20 cellular contexts compared by ENCODE assay signal in genomic region chr10:131824371-131825149, GRCh38.
DNase-seq lines count a peak whose midpoint lies in the region; ATAC-seq, FAIRE-seq and TF ChIP-seq lines count a peak whose summit lies in the region.
"Had no signal": no experiment of that assay in that cellular context is flagged by ENCODE, and none has a peak within 500 bp of the region (broad histone marks: within the 10 kb centered on the region; RNA-seq: fewer than 3 reads in every experiment).

No MANE protein-coding gene starts in this region.

- peak overlapping the region; percentile 96 for H3K4me2 ChIP-seq in BLaER1

- H3K36me3 ChIP-seq in BLaER1, result no peaks in the 10 kb centered on the region
- H3K36me3 ChIP-seq: breast epithelium, gastrocnemius medialis, ovary had no signal

- intact Hi-C loops in dorsolateral prefrontal cortex (cut with DNase I), result no loop called here

- ATAC-seq in HG03342 (IDR thresholded peaks at IDR 0.05; ENCODE audit: unreplicated experiment), result no peak
- ATAC-seq: gastrocnemius medialis, GM12878, left colon had no signal

- TF ChIP-seq POLR2A in H54 (IDR thresholded peaks at IDR 0.05; ENCODE audit: low read depth, low read length), result no peak

- H3K4me1 Mint-ChIP-seq in neural crest cell, result peaks cover 17% of the 10 kb centered on the region
- H3K4me1 Mint-ChIP-seq: IgD-negative memory B cell had no signal

- H3K36me3 Mint-ChIP-seq in neural crest cell (ENCODE audit: low read depth), result no peaks in the 10 kb centered on the region
- H3K36me3 Mint-ChIP-seq: IgD-negative memory B cell had no signal

- H3K27me3 ChIP-seq in BLaER1 (no peaks in the 10 kb centered on the region), dorsolateral prefrontal cortex (peaks cover 0 to 13% (median 0%) of the 10 kb centered on the region in 45 donors)
- H3K27me3 ChIP-seq: ovary had no signal

- H3K27ac ChIP-seq in BLaER1 (peak overlapping the region; percentile 62), dorsolateral prefrontal cortex (no peak overlapping the region), coronary artery (no peak overlapping the region)
- H3K27ac ChIP-seq: breast epithelium, gastrocnemius medialis, ovary, VCaP had no signal

- no peaks in the 10 kb centered on the region for H3K9me3 ChIP-seq in BLaER1
- H3K9me3 ChIP-seq: gastrocnemius medialis, ovary had no signal

- peak overlapping the region; percentile 12 for H3K27ac Mint-ChIP-seq in neural crest cell (ENCODE audit: unreplicated experiment)
- H3K27ac Mint-ChIP-seq: activated T-helper 1 cell treated with anti-CD3 and anti-CD28 coated beads, Interleukin-12 subunit alpha, Interleukin-12 subunit beta, Interleukin-2, Interleukin-4 antibody, amounts not matched to agents 30 ng/mL and 10 ng/mL and 1 ng/mL, durations not matched to agents 14 hours and 24 hours and 36 hours; IgD-negative memory B cell had no signal

- H3K9me3 Mint-ChIP-seq in neural crest cell, result no peaks in the 10 kb centered on the region
- H3K9me3 Mint-ChIP-seq: activated T-helper 1 cell treated with anti-CD3 and anti-CD28 coated beads, Interleukin-12 subunit alpha, Interleukin-12 subunit beta, Interleukin-2, Interleukin-4 antibody, amounts not matched to agents 30 ng/mL and 10 ng/mL and 1 ng/mL, durations not matched to agents 14 hours and 24 hours and 36 hours had no signal

- TF ChIP-seq CTCF in dorsolateral prefrontal cortex (IDR thresholded peaks at IDR 0.05 in 54 of 56, conservative IDR thresholded peaks at IDR 0.05 in 2 of 56; ENCODE audit: low read depth in 1 of 56, partially characterized antibody in 56 of 56) (no peak), neural crest cell (conservative IDR thresholded peaks at IDR 0.05) (no peak), coronary artery (IDR thresholded peaks at IDR 0.05) (no peak)

- H3K27me3 Mint-ChIP-seq in neural crest cell (ENCODE audit: low read depth), result peaks cover 14% of the 10 kb centered on the region

- peaks cover 31% of the 10 kb centered on the region for H3K4me1 ChIP-seq in BLaER1
- H3K4me1 ChIP-seq: breast epithelium, gastrocnemius medialis had no signal

- FAIRE-seq in H54 (lab: Jason Lieb, UNC), result no peak
- FAIRE-seq: GM12878, small intestine had no signal

- H4K20me1 ChIP-seq in BLaER1, result no peaks in the 10 kb centered on the region

- H3K4me3 ChIP-seq in BLaER1, result peak overlapping the region; percentile 43
- H3K4me3 ChIP-seq in dorsolateral prefrontal cortex, result no peak overlapping the region
- no peak overlapping the region for H3K4me3 ChIP-seq in coronary artery
- H3K4me3 ChIP-seq: breast epithelium, gastrocnemius medialis, GM12878, ovary had no signal

- no peak overlapping the region for H3K4me3 Mint-ChIP-seq in neural crest cell
- H3K4me3 Mint-ChIP-seq: activated T-helper 1 cell treated with anti-CD3 and anti-CD28 coated beads, Interleukin-12 subunit alpha, Interleukin-12 subunit beta, Interleukin-2, Interleukin-4 antibody, amounts not matched to agents 30 ng/mL and 10 ng/mL and 1 ng/mL, durations not matched to agents 14 hours and 24 hours and 36 hours; IgD-negative memory B cell had no signal

- peak overlapping the region; percentile 54 for H3K9ac ChIP-seq in BLaER1

- DNase-seq in H54 (ENCODE audit: insufficient read length, low spot score), result peak; percentile 24
- peak in 6 of 10 donors; percentile 10 to 36 (median 28) for DNase-seq in dorsolateral prefrontal cortex
- DNase-seq in neural crest cell (ENCODE audit: low read depth, low spot score), result no peak
- no peak for DNase-seq in KG1 (lab: John Stamatoyannopoulos, UW)
- no peak for DNase-seq in coronary artery (ENCODE audit: low spot score)
- DNase-seq in 8988T, result no peak
- DNase-seq: activated CD8-positive, alpha-beta memory T cell treated with anti-CD3 and anti-CD28 coated beads for 24 hours; NCI-H2081; small intestine; stimulated activated CD4-positive, alpha-beta T cell treated with anti-CD3 and anti-CD28 coated beads, Interleukin-4, amount 100 ng/mL, for 24 hours had no signal

Comparison
In these comparisons a context has a peak if more than half of its experiments do, and no peak if none do; other contexts are left out.
1. DNase-seq: peak in H54 (single experiment) and dorsolateral prefrontal cortex (6 of 10); none in neural crest cell (single experiment), KG1 (single experiment), coronary artery (single experiment) and 8988T (single experiment).